2 cellular contexts compared by ENCODE assay signal in genomic region chr11:1204381-1205101, GRCh38.
TF ChIP-seq lines count a peak whose summit lies in the region.

No MANE protein-coding gene starts in this region.

TF ChIP-seq in SK-N-SH, 30 proteins besides CTCF, POLR2A, EP300 and RAD21:
- TF ChIP-seq, protein P1, sequence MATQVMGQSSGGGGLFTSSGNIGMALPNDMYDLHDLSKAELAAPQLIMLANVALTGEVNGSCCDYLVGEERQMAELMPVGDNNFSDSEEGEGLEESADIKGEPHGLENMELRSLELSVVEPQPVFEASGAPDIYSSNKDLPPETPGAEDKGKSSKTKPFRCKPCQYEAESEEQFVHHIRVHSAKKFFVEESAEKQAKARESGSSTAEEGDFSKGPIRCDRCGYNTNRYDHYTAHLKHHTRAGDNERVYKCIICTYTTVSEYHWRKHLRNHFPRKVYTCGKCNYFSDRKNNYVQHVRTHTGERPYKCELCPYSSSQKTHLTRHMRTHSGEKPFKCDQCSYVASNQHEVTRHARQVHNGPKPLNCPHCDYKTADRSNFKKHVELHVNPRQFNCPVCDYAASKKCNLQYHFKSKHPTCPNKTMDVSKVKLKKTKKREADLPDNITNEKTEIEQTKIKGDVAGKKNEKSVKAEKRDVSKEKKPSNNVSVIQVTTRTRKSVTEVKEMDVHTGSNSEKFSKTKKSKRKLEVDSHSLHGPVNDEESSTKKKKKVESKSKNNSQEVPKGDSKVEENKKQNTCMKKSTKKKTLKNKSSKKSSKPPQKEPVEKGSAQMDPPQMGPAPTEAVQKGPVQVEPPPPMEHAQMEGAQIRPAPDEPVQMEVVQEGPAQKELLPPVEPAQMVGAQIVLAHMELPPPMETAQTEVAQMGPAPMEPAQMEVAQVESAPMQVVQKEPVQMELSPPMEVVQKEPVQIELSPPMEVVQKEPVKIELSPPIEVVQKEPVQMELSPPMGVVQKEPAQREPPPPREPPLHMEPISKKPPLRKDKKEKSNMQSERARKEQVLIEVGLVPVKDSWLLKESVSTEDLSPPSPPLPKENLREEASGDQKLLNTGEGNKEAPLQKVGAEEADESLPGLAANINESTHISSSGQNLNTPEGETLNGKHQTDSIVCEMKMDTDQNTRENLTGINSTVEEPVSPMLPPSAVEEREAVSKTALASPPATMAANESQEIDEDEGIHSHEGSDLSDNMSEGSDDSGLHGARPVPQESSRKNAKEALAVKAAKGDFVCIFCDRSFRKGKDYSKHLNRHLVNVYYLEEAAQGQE (IDR thresholded peaks at IDR 0.05; ENCODE audit: low read depth, low read length): no peak
- TF ChIP-seq, protein P2, sequence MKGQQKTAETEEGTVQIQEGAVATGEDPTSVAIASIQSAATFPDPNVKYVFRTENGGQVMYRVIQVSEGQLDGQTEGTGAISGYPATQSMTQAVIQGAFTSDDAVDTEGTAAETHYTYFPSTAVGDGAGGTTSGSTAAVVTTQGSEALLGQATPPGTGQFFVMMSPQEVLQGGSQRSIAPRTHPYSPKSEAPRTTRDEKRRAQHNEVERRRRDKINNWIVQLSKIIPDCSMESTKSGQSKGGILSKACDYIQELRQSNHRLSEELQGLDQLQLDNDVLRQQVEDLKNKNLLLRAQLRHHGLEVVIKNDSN (IDR thresholded peaks at IDR 0.05; ENCODE audit: borderline replicate concordance, low read depth): no peak
- TF ChIP-seq FOXJ3 (CRISPR knock-in tag; IDR thresholded peaks at IDR 0.05) (no peak), YY1 (IDR thresholded peaks at IDR 0.05; ENCODE audit: low read depth) (no peak), ELF1 (IDR thresholded peaks at IDR 0.05) (no peak), GABPA (IDR thresholded peaks at IDR 0.05; ENCODE audit: low read depth) (no peak), CHD2 (IDR thresholded peaks at IDR 0.05; ENCODE audit: low read length, partially characterized antibody) (no peak), SIN3A (IDR thresholded peaks at IDR 0.05; ENCODE audit: borderline replicate concordance, low read depth, low read length) (no peak)

TF ChIP-seq in SK-N-SH treated with all-trans-retinoic acid at 6 μM for 48 hours, 23 proteins besides CTCF, POLR2A, EP300 and RAD21:
- TF ChIP-seq PPARA (CRISPR knock-in tag; IDR thresholded peaks at IDR 0.05; ENCODE audit: borderline replicate concordance): no peak
- no peak for TF ChIP-seq CSDC2 (CRISPR knock-in tag; IDR thresholded peaks at IDR 0.05)
- no peak for TF ChIP-seq CREB5 (CRISPR knock-in tag; IDR thresholded peaks at IDR 0.05; ENCODE audit: low read depth)
- no peak for TF ChIP-seq ZNF565 (CRISPR knock-in tag; conservative IDR thresholded peaks at IDR 0.05; ENCODE audit: low read depth)
- TF ChIP-seq, protein P3, sequence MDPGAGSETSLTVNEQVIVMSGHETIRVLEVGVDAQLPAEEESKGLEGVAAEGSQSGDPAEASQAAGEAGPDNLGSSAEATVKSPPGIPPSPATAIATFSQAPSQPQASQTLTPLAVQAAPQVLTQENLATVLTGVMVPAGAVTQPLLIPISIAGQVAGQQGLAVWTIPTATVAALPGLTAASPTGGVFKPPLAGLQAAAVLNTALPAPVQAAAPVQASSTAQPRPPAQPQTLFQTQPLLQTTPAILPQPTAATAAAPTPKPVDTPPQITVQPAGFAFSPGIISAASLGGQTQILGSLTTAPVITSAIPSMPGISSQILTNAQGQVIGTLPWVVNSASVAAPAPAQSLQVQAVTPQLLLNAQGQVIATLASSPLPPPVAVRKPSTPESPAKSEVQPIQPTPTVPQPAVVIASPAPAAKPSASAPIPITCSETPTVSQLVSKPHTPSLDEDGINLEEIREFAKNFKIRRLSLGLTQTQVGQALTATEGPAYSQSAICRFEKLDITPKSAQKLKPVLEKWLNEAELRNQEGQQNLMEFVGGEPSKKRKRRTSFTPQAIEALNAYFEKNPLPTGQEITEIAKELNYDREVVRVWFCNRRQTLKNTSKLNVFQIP (CRISPR knock-in tag; IDR thresholded peaks at IDR 0.05; ENCODE audit: borderline replicate concordance, low read depth): no peak
- TF ChIP-seq ZFP30 (CRISPR knock-in tag; IDR thresholded peaks at IDR 0.05): no peak
- no peak for TF ChIP-seq ZNF70 (CRISPR knock-in tag; IDR thresholded peaks at IDR 0.05)
- no peak for TF ChIP-seq BACH2 (CRISPR knock-in tag; IDR thresholded peaks at IDR 0.05; ENCODE audit: borderline replicate concordance)
- TF ChIP-seq TOX (CRISPR knock-in tag; IDR thresholded peaks at IDR 0.05; ENCODE audit: borderline replicate concordance): no peak
- TF ChIP-seq GLIS3 (CRISPR knock-in tag; IDR thresholded peaks at IDR 0.05): no peak
- TF ChIP-seq RARB (CRISPR knock-in tag; IDR thresholded peaks at IDR 0.05): no peak
- no peak for TF ChIP-seq TCF4 (CRISPR knock-in tag; IDR thresholded peaks at IDR 0.05; ENCODE audit: borderline replicate concordance)
- no peak for TF ChIP-seq ZC3H10 (CRISPR knock-in tag; IDR thresholded peaks at IDR 0.05)
- TF ChIP-seq OSR1 (CRISPR knock-in tag; IDR thresholded peaks at IDR 0.05): no peak
- TF ChIP-seq ZFP3 (CRISPR knock-in tag; IDR thresholded peaks at IDR 0.05): no peak
- no peak for TF ChIP-seq SNAI2 (CRISPR knock-in tag; IDR thresholded peaks at IDR 0.05)
- no peak for TF ChIP-seq ESRRG (CRISPR knock-in tag; IDR thresholded peaks at IDR 0.05)
- TF ChIP-seq, protein P4, sequence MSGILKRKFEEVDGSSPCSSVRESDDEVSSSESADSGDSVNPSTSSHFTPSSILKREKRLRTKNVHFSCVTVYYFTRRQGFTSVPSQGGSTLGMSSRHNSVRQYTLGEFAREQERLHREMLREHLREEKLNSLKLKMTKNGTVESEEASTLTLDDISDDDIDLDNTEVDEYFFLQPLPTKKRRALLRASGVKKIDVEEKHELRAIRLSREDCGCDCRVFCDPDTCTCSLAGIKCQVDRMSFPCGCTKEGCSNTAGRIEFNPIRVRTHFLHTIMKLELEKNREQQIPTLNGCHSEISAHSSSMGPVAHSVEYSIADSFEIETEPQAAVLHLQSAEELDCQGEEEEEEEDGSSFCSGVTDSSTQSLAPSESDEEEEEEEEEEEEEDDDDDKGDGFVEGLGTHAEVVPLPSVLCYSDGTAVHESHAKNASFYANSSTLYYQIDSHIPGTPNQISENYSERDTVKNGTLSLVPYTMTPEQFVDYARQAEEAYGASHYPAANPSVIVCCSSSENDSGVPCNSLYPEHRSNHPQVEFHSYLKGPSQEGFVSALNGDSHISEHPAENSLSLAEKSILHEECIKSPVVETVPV (CRISPR knock-in tag; IDR thresholded peaks at IDR 0.05): no peak
- TF ChIP-seq ISL1 (CRISPR knock-in tag; IDR thresholded peaks at IDR 0.05): no peak
